17 cellular contexts compared by ENCODE assay signal in the genomic region with DNA sequence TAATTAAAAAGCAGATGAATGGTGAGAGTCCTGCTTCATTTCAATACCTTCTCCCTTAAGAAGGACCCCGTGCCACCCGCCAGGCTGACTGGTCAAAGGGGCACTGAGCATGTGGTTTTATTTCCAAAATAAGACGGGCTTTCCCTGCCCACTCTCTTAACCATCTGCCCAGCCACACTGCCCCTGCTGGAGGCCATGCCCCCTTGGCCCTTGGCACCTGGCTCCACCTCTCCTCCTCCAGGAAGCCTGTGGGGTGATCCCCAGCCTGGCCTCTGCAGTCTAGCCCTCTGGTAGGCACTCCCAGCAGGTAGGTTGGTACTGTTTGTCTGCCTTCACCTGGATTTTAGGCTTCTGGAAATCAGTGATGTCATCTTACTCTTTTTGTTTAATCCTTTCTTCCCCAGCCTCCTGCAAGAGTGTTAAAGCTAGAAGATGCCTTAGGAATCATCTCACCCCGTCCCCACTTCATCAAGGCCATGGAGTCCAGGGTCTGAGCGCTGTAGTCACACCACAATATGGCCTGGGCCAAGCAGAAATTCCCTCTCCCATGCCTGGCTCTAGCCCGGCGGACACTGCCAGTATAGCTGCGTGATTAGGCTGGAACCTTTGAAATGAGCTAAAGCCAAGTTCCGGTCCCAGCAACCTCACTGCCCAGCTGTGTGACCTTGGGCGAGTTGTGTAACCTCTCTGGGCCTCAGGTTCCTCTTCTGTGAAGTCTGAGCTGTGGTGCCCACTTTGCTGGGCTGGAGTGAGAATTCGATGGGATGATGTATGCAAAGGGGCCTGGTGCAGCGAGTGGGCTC.
DNase-seq lines count a peak whose midpoint lies in the region; ATAC-seq and TF ChIP-seq lines count a peak whose summit lies in the region.
"Had no signal": no experiment of that assay in that cellular context is flagged by ENCODE, and none has a peak within 500 bp of the region (broad histone marks: within the 10 kb centered on the region; RNA-seq: fewer than 3 reads in every experiment).

No MANE protein-coding gene starts in this region.

- peaks cover 75% of the 10 kb centered on the region for H3K79me2 ChIP-seq in SK-N-SH (ENCODE audit: insufficient read depth)

- peak overlapping the region; percentile 81 to 100; a peak in 3 of 4 replicates for H3K27ac ChIP-seq in SK-N-SH (ENCODE audit: low read depth in 2 of 2, low read length in 1 of 2)
- H3K27ac ChIP-seq in cingulate gyrus (ENCODE audit: low read depth, low read length): peak overlapping the region; percentile 10
- peak overlapping the region; percentile 78 for H3K27ac ChIP-seq in uterus

- intact Hi-C loops in uterus (cut with DNase I; ENCODE audit: low total_unique reads): loop anchor here (5.0 kb wide), 1 partner anchor 115 kb away; no protein-coding TSS in a partner anchor

- WGBS in SK-N-SH (ENCODE audit: low lambda C conversion rate): 100% methylated on average over 11 of the region's 12 CpGs

- no peak for TF ChIP-seq RAD21 in SK-N-SH (IDR thresholded peaks at IDR 0.05; ENCODE audit: low read length)

- H3K36me3 Mint-ChIP-seq in nephron (ENCODE audit: low read depth): peaks cover 10% of the 10 kb centered on the region
- H3K36me3 Mint-ChIP-seq: activated CD4-positive, alpha-beta memory T cell treated with anti-CD3 and anti-CD28 coated beads for 36 hours had no signal

- peaks cover 33% of the 10 kb centered on the region for H3F3A ChIP-seq in SK-N-SH (replicated peaks; ENCODE audit: insufficient read depth)

- CTCF ChIA-PET in SK-N-SH (lab: Yijun Ruan, JAX): interaction anchor here (0.9 to 13.4 kb wide), 4 partner anchors 8 to 1139 kb away, joined by 3 to 136 read pairs (median 4); no protein-coding TSS in a partner anchor

- H3K9me3 ChIP-seq in SK-N-SH: no peaks in the 10 kb centered on the region
- H3K9me3 ChIP-seq in uterus: no peaks in the 10 kb centered on the region

- no peak overlapping the region for H3K4me3 ChIP-seq in SK-N-SH (ENCODE audit: low read depth in 2 of 2, low read length in 1 of 2)
- H3K4me3 ChIP-seq in uterus: no peak overlapping the region
- H3K4me3 ChIP-seq: lung had no signal

- no peak overlapping the region for H3K4me2 ChIP-seq in SK-N-SH

- peak overlapping the region in 2 of 3 experiments; percentile 31 to 41 for H3K4me3 Mint-ChIP-seq in nephron
- H3K4me3 Mint-ChIP-seq: activated CD4-positive, alpha-beta memory T cell treated with anti-CD3 and anti-CD28 coated beads for 36 hours; activated T-helper 17 cell treated with anti-CD3 and anti-CD28 coated beads, Interleukin-2, amount 50 U/mL, for 72 hours; CD4-positive, alpha-beta T cell; stimulated activated naive B cell treated with anti-CD40 and anti-IgM and Interleukin-4, amounts not matched to agents 10 μg/mL and 1 μg/mL and 100 μg/mL, for 72 hours had no signal

- TF ChIP-seq POLR2A in uterus (IDR thresholded peaks at IDR 0.05): no peak

- H4K20me1 ChIP-seq in SK-N-SH (ENCODE audit: insufficient read depth): peaks cover 22% of the 10 kb centered on the region; the same call in 1 of the 2 replicates

- TF ChIP-seq CTCF in SK-N-SH (IDR thresholded peaks at IDR 0.05) (no peak), nephron (IDR thresholded peaks at IDR 0.05; ENCODE audit: unreplicated experiment in 3 of 3) (no peak), uterus (IDR thresholded peaks at IDR 0.05) (no peak)

- POLR2A ChIA-PET in SK-N-SH (lab: Yijun Ruan, JAX): interaction anchor here (0.6 kb wide), 1 partner anchor 105 kb away, joined by 3 read pairs; no protein-coding TSS in a partner anchor

- no peaks in the 10 kb centered on the region for H3K27me3 ChIP-seq in SK-N-SH (ENCODE audit: insufficient read depth)
- no peaks in the 10 kb centered on the region for H3K27me3 ChIP-seq in uterus

- no peaks in the 10 kb centered on the region for H3K9me3 Mint-ChIP-seq in nephron
- H3K9me3 Mint-ChIP-seq: activated CD4-positive, alpha-beta memory T cell treated with anti-CD3 and anti-CD28 coated beads for 36 hours; activated T-helper 17 cell treated with anti-CD3 and anti-CD28 coated beads, Interleukin-2, amount 50 U/mL, for 72 hours; CD4-positive, alpha-beta T cell had no signal

- peaks cover 5% of the 10 kb centered on the region for H3K27me3 Mint-ChIP-seq in nephron (ENCODE audit: low read depth)
- H3K27me3 Mint-ChIP-seq: activated CD4-positive, alpha-beta memory T cell treated with anti-CD3 and anti-CD28 coated beads for 36 hours; activated T-helper 17 cell treated with anti-CD3 and anti-CD28 coated beads, Interleukin-2, amount 50 U/mL, for 72 hours; CD4-positive, alpha-beta T cell had no signal

- TF ChIP-seq EP300 in SK-N-SH (IDR thresholded peaks at IDR 0.05; ENCODE audit: borderline replicate concordance in 1 of 2, low read depth in 1 of 2, low read length in 1 of 2): no peak

- peaks cover 59 to 97% of the 10 kb centered on the region in 2 experiments for H3K4me1 ChIP-seq in SK-N-SH (ENCODE audit: control insufficient read depth in 1 of 2, insufficient read depth in 2 of 2, low read depth in 1 of 2, low read length in 1 of 2)
- H3K4me1 ChIP-seq in uterus: peaks cover 26 to 29% of the 10 kb centered on the region in 2 donors

- peak overlapping the region; percentile 61 to 91 (median 84) for H3K27ac Mint-ChIP-seq in nephron
- H3K27ac Mint-ChIP-seq: activated CD4-positive, alpha-beta memory T cell treated with anti-CD3 and anti-CD28 coated beads for 36 hours; CD4-positive, alpha-beta T cell; stimulated activated naive B cell treated with anti-CD40 and anti-IgM and Interleukin-4, amounts not matched to agents 10 μg/mL and 1 μg/mL and 100 μg/mL, for 72 hours had no signal

- ATAC-seq in SK-N-SH treated with all-trans-retinoic acid at 6 μM for 48 hours (no peak), HG03045 (IDR thresholded peaks at IDR 0.05; ENCODE audit: unreplicated experiment) (no peak), HG03432 (IDR thresholded peaks at IDR 0.05; ENCODE audit: unreplicated experiment) (no peak), HG03378 (IDR thresholded peaks at IDR 0.05; ENCODE audit: unreplicated experiment) (no peak)
- ATAC-seq: activated T-helper 17 cell treated with anti-CD3 and anti-CD28 coated beads, Interleukin-2, amount 50 U/mL, for 72 hours; stimulated activated naive B cell treated with anti-CD40 and anti-IgM and Interleukin-4, amounts not matched to agents 10 μg/mL and 1 μg/mL and 100 μg/mL, for 72 hours had no signal

- DNase-seq in SK-N-SH: no peak
- no peak for DNase-seq in uterus
- DNase-seq: 8988T; activated CD4-positive, alpha-beta memory T cell treated with anti-CD3 and anti-CD28 coated beads for 36 hours; anterior cingulate cortex; CD4-positive, alpha-beta T cell; NCI-H446; OCI-M1; stimulated activated naive B cell treated with anti-CD40 and anti-IgM and Interleukin-4, amounts not matched to agents 10 μg/mL and 1 μg/mL and 100 μg/mL, for 72 hours had no signal

- peaks cover 86% of the 10 kb centered on the region for H3K4me1 Mint-ChIP-seq in nephron
- H3K4me1 Mint-ChIP-seq: activated T-helper 17 cell treated with anti-CD3 and anti-CD28 coated beads, Interleukin-2, amount 50 U/mL, for 72 hours had no signal

- H2AFZ ChIP-seq in SK-N-SH (ENCODE audit: low read depth): no peak overlapping the region

- H3K9me2 ChIP-seq in SK-N-SH: no peaks in the 10 kb centered on the region

- no peak overlapping the region for H3K9ac ChIP-seq in SK-N-SH

- peaks cover 8 to 12% of the 10 kb centered on the region in 2 experiments for H3K36me3 ChIP-seq in SK-N-SH (replicated peaks in 1 of 2; ENCODE audit: control insufficient read depth in 1 of 2, insufficient read depth in 2 of 2, low read length in 1 of 2)
- no peaks in the 10 kb centered on the region for H3K36me3 ChIP-seq in uterus

TF ChIP-seq in SK-N-SH, 30 proteins besides CTCF, POLR2A, EP300 and RAD21:
- TF ChIP-seq FOXJ3 (CRISPR knock-in tag; IDR thresholded peaks at IDR 0.05) (no peak), SIN3A (IDR thresholded peaks at IDR 0.05; ENCODE audit: borderline replicate concordance, low read depth, low read length) (no peak), ELF1 (IDR thresholded peaks at IDR 0.05) (no peak), EZH2phosphoT487 (IDR thresholded peaks at IDR 0.05; ENCODE audit: borderline replicate concordance, low read depth) (no peak), RXRA (IDR thresholded peaks at IDR 0.05; ENCODE audit: borderline replicate concordance, low read depth) (no peak), RCOR1 (IDR thresholded peaks at IDR 0.05; ENCODE audit: low read length) (no peak), JUND (IDR thresholded peaks at IDR 0.05) (no peak), POLR2AphosphoS5 (IDR thresholded peaks at IDR 0.05; ENCODE audit: low read depth, low read length) (no peak), TCF12 (IDR thresholded peaks at IDR 0.05) (no peak)

TF ChIP-seq in SK-N-SH treated with all-trans-retinoic acid at 6 μM for 48 hours, 23 proteins besides CTCF, POLR2A, EP300 and RAD21:
- TF ChIP-seq, protein P1, sequence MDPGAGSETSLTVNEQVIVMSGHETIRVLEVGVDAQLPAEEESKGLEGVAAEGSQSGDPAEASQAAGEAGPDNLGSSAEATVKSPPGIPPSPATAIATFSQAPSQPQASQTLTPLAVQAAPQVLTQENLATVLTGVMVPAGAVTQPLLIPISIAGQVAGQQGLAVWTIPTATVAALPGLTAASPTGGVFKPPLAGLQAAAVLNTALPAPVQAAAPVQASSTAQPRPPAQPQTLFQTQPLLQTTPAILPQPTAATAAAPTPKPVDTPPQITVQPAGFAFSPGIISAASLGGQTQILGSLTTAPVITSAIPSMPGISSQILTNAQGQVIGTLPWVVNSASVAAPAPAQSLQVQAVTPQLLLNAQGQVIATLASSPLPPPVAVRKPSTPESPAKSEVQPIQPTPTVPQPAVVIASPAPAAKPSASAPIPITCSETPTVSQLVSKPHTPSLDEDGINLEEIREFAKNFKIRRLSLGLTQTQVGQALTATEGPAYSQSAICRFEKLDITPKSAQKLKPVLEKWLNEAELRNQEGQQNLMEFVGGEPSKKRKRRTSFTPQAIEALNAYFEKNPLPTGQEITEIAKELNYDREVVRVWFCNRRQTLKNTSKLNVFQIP (CRISPR knock-in tag; IDR thresholded peaks at IDR 0.05; ENCODE audit: borderline replicate concordance, low read depth): no peak
- TF ChIP-seq ZNF8 (CRISPR knock-in tag; IDR thresholded peaks at IDR 0.05): no peak

Comparison
In these comparisons a context has a peak if more than half of its experiments do, and no peak if none do; other contexts are left out.
1. H3K27ac ChIP-seq: peak in every context shown above with its lines; median percentile 90 in SK-N-SH; 78 in uterus; 10 in cingulate gyrus.